ENCODE assay signal across 29 cellular contexts in genomic region chr5:174570662-174571061, GRCh38.
"Had no signal": no experiment of that assay in that cellular context is flagged by ENCODE, and none has a peak within 500 bp of the region (broad histone marks: within the 10 kb centered on the region; RNA-seq: fewer than 3 reads in every experiment).

No MANE protein-coding gene starts in this region.

- H3K4me1 ChIP-seq: upper lobe of left lung had no signal

- H3K4me3 Mint-ChIP-seq: endodermal cell; memory B cell; naive thymus-derived CD4-positive, alpha-beta T cell; nephron; stimulated activated memory B cell treated with anti-CD40 and anti-IgM and Interleukin-4, amounts not matched to agents 10 μg/mL and 1 μg/mL and 100 μg/mL, for 72 hours had no signal

- H3K36me3 Mint-ChIP-seq: memory B cell; naive thymus-derived CD4-positive, alpha-beta T cell; stimulated activated memory B cell treated with anti-CD40 and anti-IgM and Interleukin-4, amounts not matched to agents 10 μg/mL and 1 μg/mL and 100 μg/mL, for 72 hours had no signal

- H3K27ac ChIP-seq: epithelial cell of prostate, foreskin keratinocyte, heart left ventricle, hepatocyte, ovary, psoas muscle, skin epidermis, spleen, testis, tibial artery, upper lobe of left lung had no signal

- H3K27ac Mint-ChIP-seq: endodermal cell; memory B cell; naive thymus-derived CD4-positive, alpha-beta T cell; stimulated activated memory B cell treated with anti-CD40 and anti-IgM and Interleukin-4, amounts not matched to agents 10 μg/mL and 1 μg/mL and 100 μg/mL, for 72 hours had no signal

- H2AFZ ChIP-seq: hepatocyte had no signal

- H3K27me3 Mint-ChIP-seq: stimulated activated memory B cell treated with anti-CD40 and anti-IgM and Interleukin-4, amounts not matched to agents 10 μg/mL and 1 μg/mL and 100 μg/mL, for 72 hours had no signal

- H3K4me1 Mint-ChIP-seq: memory B cell; naive thymus-derived CD4-positive, alpha-beta T cell; stimulated activated memory B cell treated with anti-CD40 and anti-IgM and Interleukin-4, amounts not matched to agents 10 μg/mL and 1 μg/mL and 100 μg/mL, for 72 hours had no signal

- DNase-seq: effector CD8-positive, alpha-beta T cell; endodermal cell; heart left ventricle; kidney; midbrain; naive thymus-derived CD4-positive, alpha-beta T cell; nucleus accumbens; ovary; posterior cingulate gyrus; psoas muscle; right cardiac atrium; spleen; stimulated activated CD4-positive, alpha-beta T cell treated with anti-CD3 and anti-CD28 coated beads, Interleukin-4, amount 100 ng/mL, for 4 hours; stimulated activated naive CD8-positive, alpha-beta T cell treated with anti-CD3 and anti-CD28 coated beads, Interleukin-15, Interleukin-2, amounts not matched to agents 100 U/mL and 50 U/mL, for 24 hours; substantia nigra; testis; tibial artery; upper lobe of left lung had no signal

- H3K79me2 ChIP-seq: hepatocyte had no signal

- H3K4me2 ChIP-seq: hepatocyte had no signal

- H3K4me3 ChIP-seq: esophagus muscularis mucosa, gastroesophageal sphincter, heart left ventricle, hepatocyte, lung, ovary, psoas muscle, skin epidermis, spleen, testis, tibial artery, upper lobe of left lung had no signal

- H3K9me3 Mint-ChIP-seq: endodermal cell, nephron had no signal

- H3K9me3 ChIP-seq: esophagus muscularis mucosa, gastroesophageal sphincter, heart left ventricle, ovary, psoas muscle, spleen, testis, tibial artery, upper lobe of left lung had no signal

- H3K36me3 ChIP-seq: esophagus muscularis mucosa, gastroesophageal sphincter, heart left ventricle, ovary, spleen, tibial artery, upper lobe of left lung had no signal

- H3K27me3 ChIP-seq: foreskin keratinocyte, gastroesophageal sphincter, hepatocyte, ovary, spleen, testis, tibial artery, upper lobe of left lung had no signal

- ATAC-seq: foreskin keratinocyte; gastroesophageal sphincter; heart left ventricle; left lobe of liver; naive thymus-derived CD4-positive, alpha-beta T cell; psoas muscle; right cardiac atrium; stimulated activated memory B cell treated with anti-CD40 and anti-IgM and Interleukin-4, amounts not matched to agents 10 μg/mL and 1 μg/mL and 100 μg/mL, for 72 hours; stimulated activated naive CD8-positive, alpha-beta T cell treated with anti-CD3 and anti-CD28 coated beads, Interleukin-15, Interleukin-2, amounts not matched to agents 100 U/mL and 50 U/mL, for 24 hours had no signal
